In the genomic region with DNA sequence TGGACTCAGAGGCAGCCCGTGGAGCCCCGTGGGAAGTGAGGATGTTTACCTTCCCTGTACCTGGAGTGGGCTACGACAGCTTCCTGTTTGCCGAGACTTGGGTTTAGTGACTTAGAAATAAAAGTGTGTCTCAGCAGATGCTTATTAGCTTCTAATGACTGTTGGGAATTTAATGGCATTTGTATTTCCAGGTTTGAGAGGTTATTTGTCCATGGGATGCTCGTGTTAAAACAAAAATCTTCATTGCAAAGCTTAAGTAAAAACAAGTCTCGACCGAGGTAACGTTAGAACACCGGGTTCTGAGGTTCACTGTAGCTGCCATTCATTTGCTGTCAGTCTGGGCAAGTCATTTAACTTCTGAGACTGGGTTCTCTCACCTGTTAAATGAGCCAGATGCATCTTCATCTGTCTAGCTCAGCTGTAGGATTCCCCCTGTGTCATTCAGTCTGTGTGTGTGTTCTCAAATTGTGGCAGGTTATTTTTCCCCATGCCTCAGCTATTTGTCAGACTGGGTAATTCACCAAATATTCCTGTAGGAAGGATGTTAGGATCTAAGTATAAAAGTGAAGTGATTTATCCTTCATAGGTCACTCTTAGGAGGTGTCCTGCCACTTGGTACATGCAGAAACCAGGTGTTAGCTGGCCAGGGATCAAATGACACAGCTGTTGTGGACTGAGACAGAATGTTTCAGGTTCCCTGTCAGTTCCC, we compare ENCODE assay signal across 8 cellular contexts. TPM values are rescaled to one million over a fixed set of nuclear protein-coding genes. Genes with fewer than 3 reads are reported as not detected.
DNase-seq lines count a peak whose midpoint lies in the region; ATAC-seq and TF ChIP-seq lines count a peak whose summit lies in the region.

No MANE protein-coding gene starts in this region.

- CTCF ChIA-PET in A673 (lab: Charles Lee): no interaction called here
- CTCF ChIA-PET in MCF 10A (lab: Yijun Ruan, JAX): interaction anchor here (0.6 to 3.3 kb wide), 15 partner anchors 10 to 862 kb away, joined by 3 to 25 read pairs (median 3); partner anchors contain the start of gene STT3A

- ATAC-seq in memory B cell (ENCODE audit: low read depth) (no peak), GM21528 (IDR thresholded peaks at IDR 0.05; ENCODE audit: low FRiP score, unreplicated experiment) (no peak)

- H4K20me1 ChIP-seq in Karpas-422 (ENCODE audit: insufficient read depth, low read depth, low read length): no peaks in the 10 kb centered on the region

- H3K27me3 ChIP-seq in A673 (replicated peaks; ENCODE audit: insufficient read depth, low read depth, low read length, poor library complexity): no peaks in the 10 kb centered on the region
- no peaks in the 10 kb centered on the region for H3K27me3 ChIP-seq in Karpas-422 (ENCODE audit: low read length)
- H3K27me3 ChIP-seq in vagina: no peaks in the 10 kb centered on the region

- H3K4me3 ChIP-seq in A673 (ENCODE audit: low read depth, low read length, poor library complexity, severe bottlenecking) (peak overlapping the region; percentile 92), Karpas-422 (ENCODE audit: low read length) (peak overlapping the region; percentile 75), vagina (peak overlapping the region; percentile 90 to 100)

- H3K9me3 ChIP-seq in A673 (ENCODE audit: low read depth, low read length, poor library complexity, severe bottlenecking) (no peaks in the 10 kb centered on the region), Karpas-422 (ENCODE audit: low read length) (no peaks in the 10 kb centered on the region), vagina (no peaks in the 10 kb centered on the region)

- DNase-seq in A673 (ENCODE audit: low spot score) (peak; percentile 10), GM13977 (ENCODE audit: low spot score) (peak; percentile 30), Karpas-422 (peak; percentile 49), MCF 10A (ENCODE audit: unreplicated experiment) (peak; percentile 28), memory B cell (ENCODE audit: low spot score in 2 of 2) (no peak), vagina (ENCODE audit: extremely low spot score in 2 of 2) (no peak), SKM-1 treated with dmso at 0.1 percent for 144 hours (lab: John Stamatoyannopoulos, UW; ENCODE audit: unreplicated experiment) (no peak)

- H3K4me3 Mint-ChIP-seq in MCF 10A (ENCODE audit: unreplicated experiment): peak overlapping the region; percentile 85
- peak overlapping the region; percentile 86 for H3K4me3 Mint-ChIP-seq in memory B cell

- no peak overlapping the region for H2AFZ ChIP-seq in Karpas-422 (ENCODE audit: low read length)

- H3K36me3 Mint-ChIP-seq in MCF 10A (ENCODE audit: insufficient read depth, unreplicated experiment): peaks cover 44% of the 10 kb centered on the region
- peaks cover 8% of the 10 kb centered on the region for H3K36me3 Mint-ChIP-seq in memory B cell

- BruUV-seq in A673 (replicated peaks; lab: Mats Ljungman, UMichigan): TSS peak; percentile 42
- BruUV-seq in MCF 10A (replicated peaks; lab: Mats Ljungman, UMichigan): TSS peak; percentile 47

- H3K4me1 ChIP-seq in A673 (ENCODE audit: insufficient read depth, low read length, poor library complexity, severe bottlenecking): peaks cover 13% of the 10 kb centered on the region
- peaks cover 13% of the 10 kb centered on the region for H3K4me1 ChIP-seq in Karpas-422 (ENCODE audit: low read length)
- H3K4me1 ChIP-seq in vagina: peaks cover 28% of the 10 kb centered on the region

- H3K9me3 Mint-ChIP-seq in MCF 10A (ENCODE audit: unreplicated experiment): no peaks in the 10 kb centered on the region
- no peaks in the 10 kb centered on the region for H3K9me3 Mint-ChIP-seq in memory B cell

- TF ChIP-seq CTCF in A673 (conservative IDR thresholded peaks at IDR 0.05; ENCODE audit: low read depth, low read length) (no peak), GM13977 (IDR thresholded peaks at IDR 0.05; ENCODE audit: extremely low read depth, insufficient read depth, missing control alignments) (no peak), MCF 10A (IDR thresholded peaks at IDR 0.05; ENCODE audit: unreplicated experiment) (no peak), vagina (IDR thresholded peaks at IDR 0.05) (no peak)

- POLR2A ChIA-PET in A673 (lab: Charles Lee; ENCODE audit: low non-redundant PET): no interaction called here
- POLR2A ChIA-PET in MCF 10A (lab: Yijun Ruan, JAX): interaction anchor here (0.7 to 9.1 kb wide), 17 partner anchors 8 to 616 kb away, joined by 3 to 144 read pairs (median 6); partner anchors contain the start of genes CCDC15, CHEK1, HYLS1 and SLC37A2

- TF ChIP-seq POLR2A in vagina (IDR thresholded peaks at IDR 0.05): no peak

- no peaks in the 10 kb centered on the region for H3K27me3 Mint-ChIP-seq in MCF 10A (ENCODE audit: insufficient read depth, unreplicated experiment)
- H3K27me3 Mint-ChIP-seq in memory B cell: no peaks in the 10 kb centered on the region

- H3K27ac ChIP-seq in A673 (ENCODE audit: low read depth, low read length, poor library complexity, severe bottlenecking): peak overlapping the region; percentile 92
- 0 out of 2 replicates have a peak overlapping the region, but pooled peaks have one; percentile 14 for H3K27ac ChIP-seq in Karpas-422 (ENCODE audit: low read length)
- H3K27ac ChIP-seq in vagina: peak overlapping the region; percentile 90

- H3K79me2 ChIP-seq in Karpas-422 (ENCODE audit: low read length): peaks cover 25% of the 10 kb centered on the region

- intact Hi-C loops in A673 (cut with micrococcal nuclease; ENCODE audit: unreplicated experiment) (loop anchor here (10.0 kb wide), 1 partner anchor 315 kb away; the partner anchor contains the start of gene HYLS1), MCF 10A (cut with micrococcal nuclease) (loop anchor here (1.0 to 5.0 kb wide), 2 partner anchors 56 to 302 kb away; no protein-coding TSS in a partner anchor), vagina (cut with DNase I) (no loop called here)

- H3K27ac Mint-ChIP-seq in MCF 10A (ENCODE audit: low read depth, unreplicated experiment) (peak overlapping the region; percentile 85), memory B cell (peak overlapping the region; percentile 98)

- in situ Hi-C loops in GM13977 (cut with MboI; ENCODE audit: low pct_unique_long_range_greater_than_20kb, low sequenced_read_pairs, unreplicated experiment): no loop called here

- H3K4me2 ChIP-seq in Karpas-422 (ENCODE audit: low read depth, low read length, poor library complexity, severe bottlenecking): peak overlapping the region; percentile 75

- H3K36me3 ChIP-seq in A673 (ENCODE audit: insufficient read depth, low read length, poor library complexity, severe bottlenecking): peaks cover 26% of the 10 kb centered on the region
- H3K36me3 ChIP-seq in Karpas-422 (ENCODE audit: insufficient read depth, low read length): peaks cover 7% of the 10 kb centered on the region; the same call in 1 of the 2 replicates
- peaks cover 0 to 23% of the 10 kb centered on the region in 2 donors for H3K36me3 ChIP-seq in vagina

- H3K4me1 Mint-ChIP-seq in MCF 10A (ENCODE audit: insufficient read depth, unreplicated experiment) (peaks cover 5% of the 10 kb centered on the region), memory B cell (peaks cover 16% of the 10 kb centered on the region)

- H3K9me2 ChIP-seq in Karpas-422 (replicated peaks; ENCODE audit: insufficient read depth, low read length): no peaks in the 10 kb centered on the region

- H3K9ac ChIP-seq in Karpas-422 (ENCODE audit: low read length): peak overlapping the region; percentile 87

RNA-seq across cellular contexts. Expression of gene EI24, which starts 0.8 kb away (rescaled TPM):
- total RNA-seq in A673 (2021) (147 and 161 TPM in 2 replicates), MCF 10A (2022) (93.1 and 96.9 TPM in 2 replicates), vagina (70.7 TPM)
- total RNA-seq in Karpas-422 (2014; rRNA removed; shearing (Covaris generic); ENCODE audit: low replicate concordance): 19.9 and 41.6 TPM in 2 replicates

RNA-seq across cellular contexts. Expression of gene STT3A, which starts 22.6 kb away (rescaled TPM):
- total RNA-seq in A673 (2021) (240 and 278 TPM in 2 replicates), MCF 10A (2022) (293 and 414 TPM in 2 replicates), vagina (91.6 TPM)
- total RNA-seq in Karpas-422 (2014; rRNA removed; shearing (Covaris generic); ENCODE audit: low replicate concordance): 32.9 and 76.2 TPM in 2 replicates

RNA-seq across cellular contexts. Expression of gene CHEK1, which starts 54.9 kb away (rescaled TPM):
- total RNA-seq in A673 (2021) (135 and 146 TPM in 2 replicates), MCF 10A (2022) (23.7 and 33.3 TPM in 2 replicates), vagina (2.5 TPM)
- total RNA-seq in Karpas-422 (2014; rRNA removed; shearing (Covaris generic); ENCODE audit: low replicate concordance): 12.5 and 16.5 TPM in 2 replicates

Comparison
In these comparisons a context has a peak if more than half of its experiments do, and no peak if none do; other contexts are left out.
1. DNase-seq: peak in A673 (single experiment), GM13977 (single experiment), Karpas-422 (single experiment) and MCF 10A (single experiment); none in memory B cell (0 of 2), vagina (0 of 2) and SKM-1 treated with dmso at 0.1 percent for 144 hours (single experiment).
2. H3K27ac ChIP-seq: peak in every context shown above with its lines; median percentile 92 in A673; 90 in vagina; 14 in Karpas-422.
3. Peak in every context shown above with its lines, with median percentiles within 50 percentile points of each other: H3K4me3 ChIP-seq.